In the genomic region with DNA sequence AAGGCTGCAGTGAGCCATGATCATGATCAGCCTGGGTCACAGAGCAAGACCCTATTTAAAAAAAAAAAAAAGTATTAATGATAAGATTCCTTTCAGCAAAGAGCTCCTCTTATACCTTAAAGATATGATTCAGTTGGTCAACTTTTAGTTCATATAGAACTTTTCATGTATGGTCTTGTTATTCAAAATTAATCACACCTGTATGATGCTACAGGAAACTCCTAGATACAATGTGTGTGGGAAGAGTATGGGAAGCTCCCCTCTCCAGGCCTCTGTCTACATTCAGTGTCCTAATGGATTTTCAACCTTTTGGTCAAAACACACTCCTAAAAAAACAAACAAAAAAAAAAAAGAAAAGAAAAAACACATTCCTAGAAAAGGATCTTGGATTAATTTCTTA, we compare ENCODE assay signal across 16 cellular contexts. TPM values are rescaled to one million over a fixed set of nuclear protein-coding genes. Genes with fewer than 3 reads are reported as not detected.
DNase-seq lines count a peak whose midpoint lies in the region; ATAC-seq and TF ChIP-seq lines count a peak whose summit lies in the region.
"Had no signal": no experiment of that assay in that cellular context is flagged by ENCODE, and none has a peak within 500 bp of the region (broad histone marks: within the 10 kb centered on the region; RNA-seq: fewer than 3 reads in every experiment).

No MANE protein-coding gene starts in this region.

- DNase-seq in mammary epithelial cell (peak; percentile 46), breast epithelium (ENCODE audit: low spot score in 2 of 2) (no peak), epithelial cell of prostate (ENCODE audit: low read depth, low spot score) (no peak), coronary artery (ENCODE audit: low spot score) (no peak), caudate nucleus (lab: John Stamatoyannopoulos, UW) (no peak)
- DNase-seq in stimulated activated effector memory CD8-positive, alpha-beta T cell treated with anti-CD3 and anti-CD28 coated beads, Interleukin-12 subunit alpha, Interleukin-12 subunit beta, amount 100 ng/mL, for 72 hours (ENCODE audit: low spot score in 2 of 2), result no peak
- DNase-seq: 8988T; CD4-positive, alpha-beta memory T cell; DMS153; DMS79; GDM1; HCEC 1CT had no signal

- CTCF ChIA-PET in mammary epithelial cell (lab: Charles Lee; ENCODE audit: low non-redundant PET), result no interaction called here

- intact Hi-C loops in mammary epithelial cell (cut with micrococcal nuclease) (no loop called here), breast epithelium (cut with DNase I; ENCODE audit: low total_unique reads) (loop anchor here (5.0 kb wide), 1 partner anchor 419 kb away; a partner anchor contains a TSS)

- no peaks in the 10 kb centered on the region for H3K79me2 ChIP-seq in mammary epithelial cell (ENCODE audit: insufficient read depth, low read length)

- ATAC-seq in stimulated activated effector memory CD8-positive, alpha-beta T cell treated with anti-CD3 and anti-CD28 coated beads, Interleukin-12 subunit alpha, Interleukin-12 subunit beta, amount 100 ng/mL, for 72 hours, result no peak
- no peak for ATAC-seq in GM18520 (IDR thresholded peaks at IDR 0.05; ENCODE audit: unreplicated experiment)
- ATAC-seq: GM23338 had no signal

- H3K36me3 ChIP-seq in mammary epithelial cell (ENCODE audit: insufficient read depth, low read length) (no peaks in the 10 kb centered on the region), breast epithelium (no peaks in the 10 kb centered on the region)

- H3K4me2 ChIP-seq in mammary epithelial cell (ENCODE audit: insufficient read depth, low read depth, low read length), result no peak overlapping the region
- H3K4me2 ChIP-seq: BLaER1, GM23338 had no signal

- peaks cover 18% of the 10 kb centered on the region for H3K4me1 Mint-ChIP-seq in stimulated activated effector memory CD8-positive, alpha-beta T cell treated with anti-CD3 and anti-CD28 coated beads, Interleukin-12 subunit alpha, Interleukin-12 subunit beta, amount 100 ng/mL, for 72 hours
- H3K4me1 Mint-ChIP-seq: GM23338 had no signal

- in situ Hi-C loops in mammary epithelial cell (cut with MboI; ENCODE audit: low sequenced_read_pairs in 2 of 2), result loop anchor here in 1 of 2 donors (25.0 kb wide), 1 partner anchor 361 kb away; no protein-coding TSS in a partner anchor

- H4K20me1 ChIP-seq in mammary epithelial cell (ENCODE audit: insufficient read depth, low read length), result no peaks in the 10 kb centered on the region
- H4K20me1 ChIP-seq: BLaER1 had no signal

- TF ChIP-seq CTCF in mammary epithelial cell (conservative IDR thresholded peaks at IDR 0.05 in 1 of 2, IDR thresholded peaks at IDR 0.05 in 1 of 2; ENCODE audit: extremely low read depth in 1 of 2, insufficient read depth in 1 of 2, low read depth in 1 of 2, low read length in 2 of 2) (no peak), breast epithelium (IDR thresholded peaks at IDR 0.05) (no peak), coronary artery (IDR thresholded peaks at IDR 0.05) (no peak)

- peak overlapping the region; percentile 3 for H3K27ac Mint-ChIP-seq in stimulated activated effector memory CD8-positive, alpha-beta T cell treated with anti-CD3 and anti-CD28 coated beads, Interleukin-12 subunit alpha, Interleukin-12 subunit beta, amount 100 ng/mL, for 72 hours
- H3K27ac Mint-ChIP-seq: GM23338 had no signal

- H3K9me3 ChIP-seq in mammary epithelial cell (replicated peaks; ENCODE audit: insufficient read depth, low read length), result no peaks in the 10 kb centered on the region
- H3K9me3 ChIP-seq in breast epithelium, result no peaks in the 10 kb centered on the region

- no peak for TF ChIP-seq POLR2A in breast epithelium (IDR thresholded peaks at IDR 0.05)

- H3K4me1 ChIP-seq in mammary epithelial cell (ENCODE audit: insufficient read depth, low read length) (no peaks in the 10 kb centered on the region), breast epithelium (no peaks in the 10 kb centered on the region)

- H2AFZ ChIP-seq in mammary epithelial cell (ENCODE audit: low read depth, low read length), result no peak overlapping the region
- H2AFZ ChIP-seq: GM23338 had no signal

- peaks cover 68% of the 10 kb centered on the region for H3K36me3 Mint-ChIP-seq in stimulated activated effector memory CD8-positive, alpha-beta T cell treated with anti-CD3 and anti-CD28 coated beads, Interleukin-12 subunit alpha, Interleukin-12 subunit beta, amount 100 ng/mL, for 72 hours

- H3K27me3 ChIP-seq in mammary epithelial cell (ENCODE audit: insufficient read depth, low read length), result no peaks in the 10 kb centered on the region
- no peaks in the 10 kb centered on the region for H3K27me3 ChIP-seq in breast epithelium
- H3K27me3 ChIP-seq: BLaER1 had no signal

- dilution Hi-C loops in mammary epithelial cell (cut with HindIII; ENCODE audit: low sequenced_read_pairs), result no loop called here

- no peaks in the 10 kb centered on the region for H3K9me3 Mint-ChIP-seq in stimulated activated effector memory CD8-positive, alpha-beta T cell treated with anti-CD3 and anti-CD28 coated beads, Interleukin-12 subunit alpha, Interleukin-12 subunit beta, amount 100 ng/mL, for 72 hours
- H3K9me3 Mint-ChIP-seq: CD4-positive, alpha-beta memory T cell had no signal

- no peak overlapping the region for H3K9ac ChIP-seq in mammary epithelial cell (ENCODE audit: insufficient read depth, low read length)
- H3K9ac ChIP-seq: BLaER1 had no signal

- H3K4me3 ChIP-seq in mammary epithelial cell (replicated peaks in 1 of 3; ENCODE audit: insufficient read depth in 1 of 3, low read depth in 2 of 3, low read length in 3 of 3) (no peak overlapping the region), breast epithelium (no peak overlapping the region), coronary artery (no peak overlapping the region)
- H3K4me3 ChIP-seq: BLaER1, GM23338 had no signal

- H3K27ac ChIP-seq in mammary epithelial cell (ENCODE audit: insufficient read depth, low read depth, low read length), result no peak overlapping the region
- H3K27ac ChIP-seq in breast epithelium, result no peak overlapping the region
- H3K27ac ChIP-seq in epithelial cell of prostate, result peak overlapping the region; percentile 47
- H3K27ac ChIP-seq in coronary artery, result no peak overlapping the region
- no peak overlapping the region for H3K27ac ChIP-seq in caudate nucleus (ENCODE audit: low read depth, low read length)
- H3K27ac ChIP-seq: BLaER1 had no signal

- BruUV-seq in mammary epithelial cell (replicated peaks; lab: Mats Ljungman, UMichigan), result no TSS peak

- no peak overlapping the region for H3K4me3 Mint-ChIP-seq in stimulated activated effector memory CD8-positive, alpha-beta T cell treated with anti-CD3 and anti-CD28 coated beads, Interleukin-12 subunit alpha, Interleukin-12 subunit beta, amount 100 ng/mL, for 72 hours
- H3K4me3 Mint-ChIP-seq: CD14-positive monocyte; CD4-positive, alpha-beta memory T cell; GM23338 had no signal

RNA-seq across cellular contexts. Expression of a gene that starts 17.1 kb away (rescaled TPM):
- total RNA-seq in mammary epithelial cell (10 to 100 TPM; 20.4 to 46.3 TPM), breast epithelium (10 to 100 TPM; 12.8 to 23.4 (median 15.2) TPM)
- 18.0 TPM for polyA plus RNA-seq in mammary epithelial cell
- polyA minus RNA-seq in mammary epithelial cell, result 32.5 TPM
- total RNA-seq: GM23338 had no signal

RNA-seq across cellular contexts. Expression of a gene that starts 28.3 kb away (rescaled TPM):
- total RNA-seq in mammary epithelial cell (10 to 100 TPM; 40.8 to 47.2 TPM), breast epithelium (10 to 100 TPM; 20.2 to 33.7 (median 25.6) TPM)
- 20.6 TPM for polyA plus RNA-seq in mammary epithelial cell
- 37.3 TPM for polyA minus RNA-seq in mammary epithelial cell

RNA-seq across cellular contexts. Expression of a gene that starts 37.6 kb away (rescaled TPM):
- total RNA-seq in mammary epithelial cell (10 to 100 TPM; 16.3 to 37.5 TPM), breast epithelium (10 to 100 TPM in 2 of 3 donors, 1 to 10 TPM in 1; 6.9 to 19.7 (median 18.1) TPM)
- polyA plus RNA-seq in mammary epithelial cell, result 21.0 TPM
- polyA minus RNA-seq in mammary epithelial cell, result 11.8 TPM
